Comparison of ENCODE assay signal across 38 cellular contexts in the genomic region with DNA sequence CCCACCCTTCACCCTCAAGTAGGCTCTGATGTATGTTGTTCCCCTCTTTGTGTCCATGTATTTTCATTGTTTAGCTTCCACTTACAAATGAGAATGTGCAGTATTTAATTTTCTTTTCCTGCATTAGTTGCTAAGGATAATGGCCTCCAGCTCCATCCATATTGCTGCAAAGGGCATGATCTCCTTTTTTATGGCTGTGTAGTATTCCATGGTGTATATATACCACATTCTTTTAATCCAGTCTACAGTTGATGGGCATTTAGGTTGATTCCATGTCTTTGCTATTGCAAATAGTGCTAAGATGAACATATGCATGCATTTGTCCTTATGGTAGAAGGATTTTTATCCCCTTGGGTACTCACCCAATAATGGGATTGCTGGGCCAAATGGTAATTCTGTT. TPM values are rescaled to one million over a fixed set of nuclear protein-coding genes. Genes with fewer than 3 reads are reported as not detected.
"Had no signal": no experiment of that assay in that cellular context is flagged by ENCODE, and none has a peak within 500 bp of the region (broad histone marks: within the 10 kb centered on the region; RNA-seq: fewer than 3 reads in every experiment).

No MANE protein-coding gene starts in this region.

- H3K36me3 ChIP-seq: MG63 had no signal

- H3K4me3 ChIP-seq: MG63 had no signal

- H3K9me3 ChIP-seq: MG63 had no signal

- DNase-seq: Karpas-422, Kasumi-1, MG63, MM.1S, MV-4-11, NCI-H1048, NCI-H1092, NCI-H1092 treated with DMSO at 0.1 percent for 48 hours, NCI-H1105, NCI-H1105 treated with DMSO at 0.1 percent for 48 hours, NCI-H1417, NCI-H1417 treated with DMSO at 0.1 percent for 48 hours, NCI-H1436, NCI-H1436 treated with DMSO at 0.1 percent for 48 hours, NCI-H146, NCI-H1694, NCI-H1694 treated with DMSO at 0.1 percent for 48 hours, NCI-H187, NCI-H187 treated with DMSO at 0.1 percent for 48 hours, NCI-H1930, NCI-H2029, NCI-H2029 treated with DMSO at 0.1 percent for 48 hours, NCI-H2081, NCI-H2081 treated with DMSO at 0.1 percent for 48 hours, NCI-H2107, NCI-H2171, NCI-H2171 treated with DMSO at 0.1 percent for 48 hours, NCI-H2227 treated with DMSO at 0.1 percent for 48 hours, NCI-H226, NCI-H345, NCI-H446, NCI-H446 treated with DMSO at 0.1 percent for 48 hours, NCI-H510A, NCI-H510A treated with DMSO at 0.1 percent for 48 hours had no signal

- H3K27me3 ChIP-seq: MG63 had no signal

RNA-seq across cellular contexts. Expression of gene COL9A1, which starts 35.9 kb away (rescaled TPM):
- total RNA-seq: LHCN-M2, M059J, MCF 10A, NCI-H460 had no signal
